14 cellular contexts compared by ENCODE assay signal in genomic region chr12:68971404-68971803, GRCh38. TPM values are rescaled to one million over a fixed set of nuclear protein-coding genes. Genes with fewer than 3 reads are reported as not detected.
DNase-seq lines count a peak whose midpoint lies in the region; ATAC-seq, FAIRE-seq and TF ChIP-seq lines count a peak whose summit lies in the region.
"Had no signal": no experiment of that assay in that cellular context is flagged by ENCODE, and none has a peak within 500 bp of the region (broad histone marks: within the 10 kb centered on the region; RNA-seq: fewer than 3 reads in every experiment).

No MANE protein-coding gene starts in this region.

- no peak for ATAC-seq in GM23338
- no peak for ATAC-seq in HG03280 (IDR thresholded peaks at IDR 0.05; ENCODE audit: unreplicated experiment)
- ATAC-seq in GM19455 (IDR thresholded peaks at IDR 0.05; ENCODE audit: unreplicated experiment), result no peak
- ATAC-seq: K562 had no signal

- H4K20me1 ChIP-seq in GM23338 (replicated peaks; ENCODE audit: insufficient read depth) (no peaks in the 10 kb centered on the region), astrocyte (ENCODE audit: insufficient read depth, low read length) (no peaks in the 10 kb centered on the region)

- no peak overlapping the region for H2BK120ac ChIP-seq in neuronal stem cell (ENCODE audit: low read depth, low read length)

- H3K23ac ChIP-seq in neuronal stem cell (ENCODE audit: low read depth, low read length, poor library complexity), result no peak overlapping the region

- H4K91ac ChIP-seq in neuronal stem cell (ENCODE audit: low read depth, low read length, poor library complexity), result no peak overlapping the region

- H3K4ac ChIP-seq in neuronal stem cell (ENCODE audit: low read length), result no peak overlapping the region

- DNase-seq in A172 (ENCODE audit: low spot score) (peak; percentile 56), GM23338 (ENCODE audit: low spot score) (no peak), astrocyte (ENCODE audit: low read depth) (peak; percentile 77), iris pigment epithelial cell (ENCODE audit: low read depth) (peak; percentile 57), NCI-H1105 treated with DMSO at 0.1 percent for 48 hours (lab: John Stamatoyannopoulos, UW) (no peak), neuronal stem cell (ENCODE audit: low spot score) (no peak)
- DNase-seq: C1 segment of cervical spinal cord; occipital lobe; stimulated activated CD4-positive, alpha-beta T cell treated with anti-CD3 and anti-CD28 coated beads, Interleukin-1b, Interleukin-23, amount 100 ng/mL, for 48 hours; substantia nigra had no signal

- H3K4me3 ChIP-seq in GM23338, result no peak overlapping the region
- H3K4me3 ChIP-seq in astrocyte (ENCODE audit: insufficient read depth, low read depth, low read length), result no peak overlapping the region
- no peak overlapping the region for H3K4me3 ChIP-seq in neuronal stem cell (ENCODE audit: low read length in 2 of 2)
- H3K4me3 ChIP-seq: K562 had no signal

- no peaks in the 10 kb centered on the region for H3K4me1 ChIP-seq in GM23338 (ENCODE audit: insufficient read depth)
- H3K4me1 ChIP-seq in astrocyte (ENCODE audit: insufficient read depth, low read length), result no peaks in the 10 kb centered on the region
- no peaks in the 10 kb centered on the region for H3K4me1 ChIP-seq in neuronal stem cell (ENCODE audit: control insufficient read depth in 2 of 2, insufficient read depth in 1 of 2, low read depth in 1 of 2, low read length in 2 of 2)

- FAIRE-seq in astrocyte (lab: Jason Lieb, UNC), result peak; percentile 71
- FAIRE-seq: K562 had no signal

- H3K27me3 ChIP-seq in GM23338 (ENCODE audit: insufficient read depth) (no peaks in the 10 kb centered on the region), astrocyte (ENCODE audit: insufficient read depth, low read length) (no peaks in the 10 kb centered on the region), neuronal stem cell (ENCODE audit: control insufficient read depth in 3 of 3, insufficient read depth in 3 of 3, low read depth in 1 of 3, low read length in 3 of 3) (no peaks in the 10 kb centered on the region)

- H3K27ac Mint-ChIP-seq in GM23338, result no peak overlapping the region
- peak overlapping the region; percentile 41 for H3K27ac Mint-ChIP-seq in astrocyte (ENCODE audit: unreplicated experiment)
- H3K27ac Mint-ChIP-seq: brain had no signal

- H3K27ac ChIP-seq in GM23338 (ENCODE audit: low read depth) (no peak overlapping the region), astrocyte (ENCODE audit: low read depth, low read length) (no peak overlapping the region), neuronal stem cell (replicated peaks; ENCODE audit: low read length) (no peak overlapping the region)

- H3K9me3 Mint-ChIP-seq in GM23338 (no peaks in the 10 kb centered on the region), astrocyte (ENCODE audit: unreplicated experiment) (no peaks in the 10 kb centered on the region)
- H3K9me3 Mint-ChIP-seq: brain had no signal

- H3K14ac ChIP-seq in neuronal stem cell (ENCODE audit: low read length), result no peak overlapping the region

- no peaks in the 10 kb centered on the region; the same call in 1 of the 2 replicates for H3K9me2 ChIP-seq in GM23338 (ENCODE audit: insufficient read depth)

- H3K79me2 ChIP-seq in GM23338 (replicated peaks; ENCODE audit: insufficient read depth), result no peaks in the 10 kb centered on the region
- H3K79me2 ChIP-seq in astrocyte (ENCODE audit: insufficient read depth, low read length), result no peaks in the 10 kb centered on the region

- no peak overlapping the region for H2BK12ac ChIP-seq in neuronal stem cell (ENCODE audit: low read length)

- H4K8ac ChIP-seq in neuronal stem cell (ENCODE audit: low read depth, low read length), result no peak overlapping the region

- peak overlapping the region; percentile 28; the same call in 1 of the 2 replicates for H2AFZ ChIP-seq in GM23338
- no peak overlapping the region for H2AFZ ChIP-seq in astrocyte (ENCODE audit: low read depth, low read length)
- H2AFZ ChIP-seq in neuronal stem cell (ENCODE audit: low read length), result no peak overlapping the region

- no peaks in the 10 kb centered on the region for H3K79me1 ChIP-seq in neuronal stem cell (ENCODE audit: low read depth, low read length)

- H2BK5ac ChIP-seq in neuronal stem cell (ENCODE audit: low read length), result no peak overlapping the region

- TF ChIP-seq CTCF in GM23338 (conservative IDR thresholded peaks at IDR 0.05; ENCODE audit: low read depth in 2 of 2) (no peak), astrocyte (IDR thresholded peaks at IDR 0.05; ENCODE audit: insufficient read depth, low read depth, low read length) (no peak)

- H3F3A ChIP-seq in GM23338 (replicated peaks; ENCODE audit: low read depth), result no peaks in the 10 kb centered on the region

- H3K4me1 Mint-ChIP-seq in GM23338, result no peaks in the 10 kb centered on the region
- H3K4me1 Mint-ChIP-seq in astrocyte (ENCODE audit: low read depth, unreplicated experiment), result peaks cover 4% of the 10 kb centered on the region
- H3K4me1 Mint-ChIP-seq: brain had no signal

- H3K4me2 ChIP-seq in GM23338 (no peak overlapping the region), astrocyte (ENCODE audit: low read length) (peak overlapping the region; percentile 12), neuronal stem cell (ENCODE audit: insufficient read depth, low read length, poor library complexity, severe bottlenecking) (no peak overlapping the region)

- H2AK5ac ChIP-seq in neuronal stem cell (ENCODE audit: low read depth, low read length), result no peak overlapping the region

- no peak overlapping the region for H2BK15ac ChIP-seq in neuronal stem cell (ENCODE audit: low read length)

- H3K18ac ChIP-seq in neuronal stem cell (ENCODE audit: low read length), result no peak overlapping the region

- H3K36me3 Mint-ChIP-seq in GM23338 (ENCODE audit: low read depth) (no peaks in the 10 kb centered on the region), astrocyte (ENCODE audit: low read depth, unreplicated experiment) (no peaks in the 10 kb centered on the region)
- H3K36me3 Mint-ChIP-seq: brain had no signal

- no peak overlapping the region for H3K4me3 Mint-ChIP-seq in GM23338
- no peak overlapping the region for H3K4me3 Mint-ChIP-seq in astrocyte (ENCODE audit: unreplicated experiment)
- H3K4me3 Mint-ChIP-seq: brain had no signal

- WGBS in neuronal stem cell (ENCODE audit: extremely low coverage in 2 of 2, insufficient read length in 2 of 2, insufficient replicate concordance in 1 of 2), 2 donors, result no CpG with 5 or more reads among the region's 8 CpGs

- H3K9me3 ChIP-seq in astrocyte (ENCODE audit: insufficient read depth, low read depth, low read length) (no peaks in the 10 kb centered on the region), neuronal stem cell (replicated peaks in 1 of 2; ENCODE audit: control insufficient read depth in 2 of 2, insufficient read depth in 1 of 2, low read depth in 1 of 2, low read length in 2 of 2) (no peaks in the 10 kb centered on the region)

- H3K9ac ChIP-seq in astrocyte (ENCODE audit: low read length), result no peak overlapping the region
- H3K9ac ChIP-seq in neuronal stem cell (ENCODE audit: low read depth, low read length, poor library complexity), result no peak overlapping the region

- H3K36me3 ChIP-seq in GM23338 (ENCODE audit: insufficient read depth), result no peaks in the 10 kb centered on the region
- H3K36me3 ChIP-seq in astrocyte (ENCODE audit: insufficient read depth, low read length), result no peaks in the 10 kb centered on the region
- H3K36me3 ChIP-seq in neuronal stem cell (replicated peaks in 1 of 2; ENCODE audit: control insufficient read depth in 2 of 2, insufficient read depth in 2 of 2, low read length in 2 of 2), result no peaks in the 10 kb centered on the region

- H3K27me3 Mint-ChIP-seq in GM23338 (ENCODE audit: insufficient read depth, low read depth, poor library complexity), result no peaks in the 10 kb centered on the region
- H3K27me3 Mint-ChIP-seq in astrocyte (ENCODE audit: low read depth, unreplicated experiment), result no peaks in the 10 kb centered on the region
- H3K27me3 Mint-ChIP-seq: brain had no signal

TF ChIP-seq in GM23338, 12 proteins besides CTCF, POLR2A, EP300 and RAD21 (continues in another document):
- TF ChIP-seq ETS1 (IDR thresholded peaks at IDR 0.05) (no peak), REST (IDR thresholded peaks at IDR 0.05; ENCODE audit: unreplicated experiment) (no peak)

RNA-seq across cellular contexts. Expression of gene CPM, which starts 38.4 kb away (rescaled TPM):
- total RNA-seq in A172 (2014; rRNA removed; shearing (Covaris generic)), result 0.24 TPM in 1 of 2 replicates, not detected in the other
- total RNA-seq in GM23338 (2014; rRNA removed; shearing (Covaris generic)), result 0.16 and 5.8 TPM in 2 replicates
- 0.37 and 0.49 TPM in 2 replicates for polyA plus RNA-seq in GM23338 (2016; fragmentation: Nextera tagmentation; extraction: Ambion mirVana)
- 2.7 and 3.5 TPM in 2 replicates for total RNA-seq in astrocyte
- polyA plus RNA-seq in neuronal stem cell (2013, experiment 1 of 2), result 0.22 TPM
- polyA plus RNA-seq in neuronal stem cell (2013, experiment 2 of 2), result 0.15 TPM
- polyA plus RNA-seq: K562 had no signal

Comparison
In these comparisons a context has a peak if more than half of its experiments do, and no peak if none do; other contexts are left out.
1. DNase-seq: peak in A172 (single experiment), astrocyte (single experiment) and iris pigment epithelial cell (single experiment); none in GM23338 (single experiment), NCI-H1105 treated with DMSO at 0.1 percent for 48 hours (single experiment) and neuronal stem cell (single experiment).